In the genomic region with DNA sequence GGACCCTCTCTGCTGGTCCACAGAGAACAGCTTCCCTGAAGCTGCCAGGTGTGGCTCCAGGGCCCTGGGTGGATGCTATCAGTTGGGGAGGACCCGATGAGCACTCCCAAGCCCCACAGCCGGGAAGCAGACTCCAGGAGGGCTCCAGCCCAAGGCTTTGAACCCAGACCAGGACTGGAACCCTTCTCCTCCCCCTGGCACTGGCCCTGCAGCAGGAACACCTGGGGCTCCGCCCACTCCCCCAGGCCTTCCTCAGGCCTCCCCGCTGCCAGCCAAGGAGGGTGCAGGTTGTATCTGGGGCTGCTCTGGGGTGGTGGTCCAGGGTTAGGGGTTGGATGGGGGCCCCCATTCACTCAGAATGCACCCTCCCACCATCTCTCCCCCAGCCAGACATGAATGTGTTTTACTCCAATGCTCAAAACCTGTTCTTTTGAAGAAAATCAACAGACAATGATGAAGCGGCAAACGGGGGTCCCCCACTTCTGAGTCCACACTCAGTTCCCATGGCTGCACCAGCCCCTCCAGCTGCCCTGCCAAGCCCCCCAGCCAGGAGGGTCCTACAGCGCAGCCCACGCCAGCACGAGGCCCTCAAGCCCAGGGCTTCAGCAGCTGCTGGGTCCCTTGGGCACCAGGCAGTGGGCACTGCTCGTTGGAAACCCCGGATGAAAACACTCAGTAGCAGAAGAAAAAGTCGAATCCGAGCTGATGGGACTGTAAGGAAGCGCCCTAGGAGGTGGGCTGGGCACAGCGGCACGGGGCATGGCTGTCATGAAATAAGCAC, we compare ENCODE assay signal across 28 cellular contexts. TPM values are rescaled to one million over a fixed set of nuclear protein-coding genes. Genes with fewer than 3 reads are reported as not detected.
A peak's percentile ranks its signal among the peaks of the same experiment; 100 is the strongest.
DNase-seq lines count a peak whose midpoint lies in the region; ATAC-seq and TF ChIP-seq lines count a peak whose summit lies in the region.
"Had no signal": no experiment of that assay in that cellular context is flagged by ENCODE, and none has a peak within 500 bp of the region (broad histone marks: within the 10 kb centered on the region; RNA-seq: fewer than 3 reads in every experiment).

No MANE protein-coding gene starts in this region.

- H3K9me3 ChIP-seq in BLaER1 (no peaks in the 10 kb centered on the region), neural progenitor cell (ENCODE audit: low read depth) (no peaks in the 10 kb centered on the region), aorta (ENCODE audit: control insufficient read depth, low read length) (no peaks in the 10 kb centered on the region), PC-3 (ENCODE audit: low read length) (no peaks in the 10 kb centered on the region)
- no peaks in the 10 kb centered on the region for H3K9me3 ChIP-seq in BLaER1 treated with 17β-estradiol and CSF1 and Interleukin-3, amounts not matched to agents 10 nM and 100 nM (replicated peaks in 1 of 11)
- H3K9me3 ChIP-seq: BE2C had no signal

- H3K4me3 ChIP-seq in BLaER1: no peak overlapping the region
- no peak overlapping the region for H3K4me3 ChIP-seq in BLaER1 treated with 17β-estradiol and CSF1 and Interleukin-3, amounts not matched to agents 10 nM and 100 nM
- H3K4me3 ChIP-seq in neural progenitor cell: no peak overlapping the region
- H3K4me3 ChIP-seq in aorta (ENCODE audit: low read length in 2 of 2): no peak overlapping the region
- H3K4me3 ChIP-seq in PC-3 (ENCODE audit: low read length): no peak overlapping the region
- H3K4me3 ChIP-seq: GM12878 had no signal

- H3K4me2 ChIP-seq in BLaER1 (peak overlapping the region; percentile 92), neural progenitor cell (no peak overlapping the region), PC-3 (ENCODE audit: low read length) (no peak overlapping the region)
- peak overlapping the region in 8 of 11 experiments; percentile 72 to 98 (median 92); a peak in 13 of 22 replicates for H3K4me2 ChIP-seq in BLaER1 treated with 17β-estradiol and CSF1 and Interleukin-3, amounts not matched to agents 10 nM and 100 nM

- H3K27ac ChIP-seq in BLaER1 (peak overlapping the region; percentile 76), neural progenitor cell (no peak overlapping the region), aorta (ENCODE audit: low read depth in 1 of 2, low read length in 2 of 2) (no peak overlapping the region), PC-3 (ENCODE audit: low read length) (no peak overlapping the region)
- no peak overlapping the region for H3K27ac ChIP-seq in BLaER1 treated with 17β-estradiol and CSF1 and Interleukin-3, amounts not matched to agents 10 nM and 100 nM

- H3F3A ChIP-seq in neural progenitor cell (ENCODE audit: low read depth): no peaks in the 10 kb centered on the region
- no peaks in the 10 kb centered on the region for H3F3A ChIP-seq in PC-3 (ENCODE audit: low read length, unreplicated experiment)

- H3K36me3 ChIP-seq in BLaER1 (no peaks in the 10 kb centered on the region), neural progenitor cell (no peaks in the 10 kb centered on the region), aorta (ENCODE audit: control insufficient read depth in 1 of 2, insufficient read depth in 2 of 2, low read length in 1 of 2) (no peaks in the 10 kb centered on the region), PC-3 (ENCODE audit: low read depth, low read length) (no peaks in the 10 kb centered on the region)
- H3K36me3 ChIP-seq in BLaER1 treated with 17β-estradiol and CSF1 and Interleukin-3, amounts not matched to agents 10 nM and 100 nM: no peaks in the 10 kb centered on the region
- H3K36me3 ChIP-seq: BE2C had no signal

- peaks cover 9% of the 10 kb centered on the region for H3K27me3 Mint-ChIP-seq in neural progenitor cell (ENCODE audit: insufficient read depth, low read depth)

- H3K79me2 ChIP-seq in neural progenitor cell (ENCODE audit: low read depth) (no peaks in the 10 kb centered on the region), PC-3 (ENCODE audit: low read length) (no peaks in the 10 kb centered on the region)

- H3K27me3 ChIP-seq in BLaER1 (no peaks in the 10 kb centered on the region), neural progenitor cell (no peaks in the 10 kb centered on the region), aorta (ENCODE audit: control insufficient read depth in 1 of 2, insufficient read depth in 2 of 2, low read length in 1 of 2) (no peaks in the 10 kb centered on the region), PC-3 (ENCODE audit: low read length) (no peaks in the 10 kb centered on the region)
- peaks cover 0 to 12% (median 0%) of the 10 kb centered on the region in 11 experiments; a peak in 5 of 22 replicates for H3K27me3 ChIP-seq in BLaER1 treated with 17β-estradiol and CSF1 and Interleukin-3, amounts not matched to agents 10 nM and 100 nM
- H3K27me3 ChIP-seq: BE2C had no signal

- peaks cover 4% of the 10 kb centered on the region for H3K4me1 Mint-ChIP-seq in neural progenitor cell
- H3K4me1 Mint-ChIP-seq: CD14-positive monocyte had no signal

- peak overlapping the region; percentile 46 for H3K27ac Mint-ChIP-seq in neural progenitor cell
- H3K27ac Mint-ChIP-seq: CD14-positive monocyte; CD4-positive, CD25-positive, alpha-beta regulatory T cell had no signal

- H3K4me3 Mint-ChIP-seq in neural progenitor cell: no peak overlapping the region
- H3K4me3 Mint-ChIP-seq: CD14-positive monocyte; CD4-positive, alpha-beta memory T cell; CD4-positive, CD25-positive, alpha-beta regulatory T cell; CD8-positive, alpha-beta memory T cell had no signal

- TF ChIP-seq CTCF in neural progenitor cell (IDR thresholded peaks at IDR 0.05) (no peak), PC-3 (conservative IDR thresholded peaks at IDR 0.05; ENCODE audit: low read depth, low read length) (no peak)

- no peaks in the 10 kb centered on the region for H3K9me3 Mint-ChIP-seq in neural progenitor cell
- H3K9me3 Mint-ChIP-seq: CD4-positive, alpha-beta memory T cell; CD4-positive, CD25-positive, alpha-beta regulatory T cell; CD8-positive, alpha-beta memory T cell had no signal

- 90% methylated on average over 16 of the region's 16 CpGs for WGBS in aorta, 2 donors

- no peak overlapping the region; the same call in 1 of the 2 replicates for H3K9ac ChIP-seq in BLaER1
- no peak overlapping the region for H3K9ac ChIP-seq in BLaER1 treated with 17β-estradiol and CSF1 and Interleukin-3, amounts not matched to agents 10 nM and 100 nM
- H3K9ac ChIP-seq in neural progenitor cell: no peak overlapping the region
- no peak overlapping the region for H3K9ac ChIP-seq in PC-3 (ENCODE audit: low read length)

- no TSS peak for BruUV-seq in PC-3 (replicated peaks; lab: Mats Ljungman, UMichigan)

- POLR2A ChIA-PET in PC-3 (lab: Charles Lee; ENCODE audit: unreplicated experiment): no interaction called here

- ATAC-seq in aorta (ENCODE audit: low FRiP score) (no peak), HG02884 (IDR thresholded peaks at IDR 0.05; ENCODE audit: unreplicated experiment) (no peak), PC-3 (no peak)
- ATAC-seq: GM12878 had no signal

- no peaks in the 10 kb centered on the region for H3K9me2 ChIP-seq in PC-3 (replicated peaks; ENCODE audit: low read length)

- CTCF ChIA-PET in PC-3 (lab: Charles Lee): no interaction called here

- H2AFZ ChIP-seq in neural progenitor cell (replicated peaks) (no peak overlapping the region), PC-3 (ENCODE audit: low read length) (no peak overlapping the region)

- H4K20me1 ChIP-seq in BLaER1 (no peaks in the 10 kb centered on the region), neural progenitor cell (ENCODE audit: low read depth) (no peaks in the 10 kb centered on the region), PC-3 (ENCODE audit: low read length) (no peaks in the 10 kb centered on the region)
- peaks cover 0 to 33% (median 0%) of the 10 kb centered on the region in 11 experiments; a peak in 5 of 22 replicates for H4K20me1 ChIP-seq in BLaER1 treated with 17β-estradiol and CSF1 and Interleukin-3, amounts not matched to agents 10 nM and 100 nM

- H3K36me3 Mint-ChIP-seq in neural progenitor cell: no peaks in the 10 kb centered on the region
- H3K36me3 Mint-ChIP-seq: CD14-positive monocyte; CD4-positive, alpha-beta memory T cell; CD4-positive, CD25-positive, alpha-beta regulatory T cell; CD8-positive, alpha-beta memory T cell had no signal

- H3K4me1 ChIP-seq in BLaER1 (peaks cover 65% of the 10 kb centered on the region), neural progenitor cell (peaks cover 3% of the 10 kb centered on the region), aorta (ENCODE audit: control insufficient read depth in 1 of 2, insufficient read depth in 2 of 2, low read length in 2 of 2) (no peaks in the 10 kb centered on the region), PC-3 (ENCODE audit: insufficient read depth, low read length) (peaks cover 5% of the 10 kb centered on the region; the same call in 1 of the 2 replicates)
- peaks cover 19 to 64% (median 46%) of the 10 kb centered on the region in 10 experiments for H3K4me1 ChIP-seq in BLaER1 treated with 17β-estradiol and CSF1 and Interleukin-3, amounts not matched to agents 10 nM and 100 nM
- H3K4me1 ChIP-seq: BE2C had no signal

- peak; percentile 51 for DNase-seq in RPMI8226
- DNase-seq in neural progenitor cell (ENCODE audit: low spot score): no peak
- no peak for DNase-seq in aorta
- DNase-seq in amniotic stem cell (lab: John Stamatoyannopoulos, UW): no peak
- no peak for DNase-seq in PC-3
- DNase-seq: 8988T; ACHN; BE2C; C1 segment of cervical spinal cord; CD4-positive, alpha-beta memory T cell; CD4-positive, CD25-positive, alpha-beta regulatory T cell; CD8-positive, alpha-beta memory T cell; COR-L47; DMS 273 treated with DMSO at 0.1 percent for 48 hours; DMS153; DMS53; DMS79; DND-41; EL; GDM1 had no signal

- intact Hi-C loops in aorta (cut with DNase I) (loop anchor here in 1 of 2 donors (10.0 kb wide), 1 partner anchor 106 kb away; no protein-coding TSS in a partner anchor), PC-3 (cut with micrococcal nuclease) (loop anchor here (5.0 kb wide), 1 partner anchor 143 kb away; no protein-coding TSS in a partner anchor)

RNA-seq across cellular contexts. Expression of a gene that starts 23.2 kb away (rescaled TPM):
- total RNA-seq in neural progenitor cell (ENCODE audit: low replicate concordance): 0.09 TPM in 1 of 2 replicates, not detected in the other
- total RNA-seq in aorta: not detected
- polyA plus RNA-seq in aorta: not detected
- total RNA-seq in PC-3 (2014; rRNA removed): 0.04 TPM in 1 of 2 replicates, not detected in the other
- total RNA-seq: A673; CD4-positive, alpha-beta memory T cell; CD4-positive, CD25-positive, alpha-beta regulatory T cell; CD8-positive, alpha-beta memory T cell; Daoy had no signal
- polyA plus RNA-seq: AG04450; CD14-positive monocyte; CD4-positive, alpha-beta memory T cell; CD4-positive, CD25-positive, alpha-beta regulatory T cell; CD8-positive, alpha-beta memory T cell had no signal

RNA-seq across cellular contexts. Expression of a gene that starts 35.1 kb away (rescaled TPM):
- 17.1 and 19.6 TPM in 2 replicates for total RNA-seq in neural progenitor cell (ENCODE audit: low replicate concordance)
- 1 to 10 TPM; 6.8 to 7.9 TPM for total RNA-seq in aorta
- polyA plus RNA-seq in aorta: 1 to 10 TPM; 1.0 to 5.7 TPM
- total RNA-seq in PC-3 (2014; rRNA removed): 9.9 and 10.7 TPM in 2 replicates

RNA-seq across cellular contexts. Expression of a gene that starts 46.6 kb away (rescaled TPM):
- total RNA-seq in neural progenitor cell (ENCODE audit: low replicate concordance) (6.2 and 39.7 TPM in 2 replicates), aorta (10 to 100 TPM; 22.7 to 28.9 TPM), PC-3 (2014; rRNA removed) (26.9 and 27.8 TPM in 2 replicates)
- polyA plus RNA-seq in aorta: 10 to 100 TPM in 1 of 2 donors, 1 to 10 TPM in 1; 6.9 to 53.7 TPM

Comparison
In these comparisons a context has a peak if more than half of its experiments do, and no peak if none do; other contexts are left out.
1. H3K4me2 ChIP-seq: peak in BLaER1 (single experiment) and BLaER1 treated with 17β-estradiol and CSF1 and Interleukin-3, amounts not matched to agents 10 nM and 100 nM (8 of 11); none in neural progenitor cell (single experiment) and PC-3 (single experiment).